ENCODE assay signal across 1 cellular context in genomic region chr11:32090774-32091370, GRCh38.
TF ChIP-seq lines count a peak whose summit lies in the region.

Gene RCN1 (plus strand): TSS chr11:32091074. CDS start chr11:32091197, 123 bp downstream.

TF ChIP-seq in GM12878, 131 proteins besides CTCF, POLR2A, EP300 and RAD21 (continued from another document and continues in another):
- TF ChIP-seq PRDM15 (CRISPR knock-in tag; IDR thresholded peaks at IDR 0.05) (no peak), ZNF217 (IDR thresholded peaks at IDR 0.05) (no peak), ATF3 (IDR thresholded peaks at IDR 0.05; ENCODE audit: borderline replicate concordance, extremely low read depth, low read depth, low read length) (no peak), CBX3 (IDR thresholded peaks at IDR 0.05; ENCODE audit: borderline replicate concordance, low read depth) (no peak), SMAD5 (IDR thresholded peaks at IDR 0.05; ENCODE audit: low read depth) (no peak), PBX3 (IDR thresholded peaks at IDR 0.05; ENCODE audit: insufficient replicate concordance, low read depth, low read length) (no peak), POU2F2 (IDR thresholded peaks at IDR 0.05; ENCODE audit: borderline replicate concordance, low read depth, low read length) (no peak; the same call in 2 of the 3 replicates), BCL11A (IDR thresholded peaks at IDR 0.05; ENCODE audit: low read depth, low read length) (no peak), WRNIP1 (IDR thresholded peaks at IDR 0.05; ENCODE audit: borderline replicate concordance, low read depth, low read length) (no peak), BRCA1 (IDR thresholded peaks at IDR 0.05; ENCODE audit: low read depth, low read length) (no peak), CBFB (IDR thresholded peaks at IDR 0.05; ENCODE audit: low read depth) (no peak), E2F4 (IDR thresholded peaks at IDR 0.05; ENCODE audit: low read depth, low read length) (no peak), TCF7 (IDR thresholded peaks at IDR 0.05; ENCODE audit: borderline replicate concordance) (no peak), BMI1 (IDR thresholded peaks at IDR 0.05; ENCODE audit: borderline replicate concordance) (no peak), IRF3 (IDR thresholded peaks at IDR 0.05) (no peak), RELA (IDR thresholded peaks at IDR 0.05; ENCODE audit: borderline replicate concordance, partially characterized antibody) (peak; percentile 31), HSF1 (IDR thresholded peaks at IDR 0.05; ENCODE audit: low read depth, low read length) (no peak), REST (IDR thresholded peaks at IDR 0.05; ENCODE audit: low read depth, low read length) (no peak), RUNX3 (IDR thresholded peaks at IDR 0.05; ENCODE audit: low read length) (no peak), GATAD2B (conservative IDR thresholded peaks at IDR 0.05; ENCODE audit: low read depth) (peak; percentile 92), ZBTB11 (CRISPR knock-in tag; IDR thresholded peaks at IDR 0.05) (no peak), ZBED1 (IDR thresholded peaks at IDR 0.05; ENCODE audit: borderline replicate concordance) (no peak), ZNF592 (IDR thresholded peaks at IDR 0.05) (no peak), RAD51 (IDR thresholded peaks at IDR 0.05) (no peak), CREB1 (IDR thresholded peaks at IDR 0.05; ENCODE audit: low read depth) (no peak), CREM (IDR thresholded peaks at IDR 0.05; ENCODE audit: low read depth) (no peak), LARP7 (IDR thresholded peaks at IDR 0.05) (peak; percentile 64), JUND (IDR thresholded peaks at IDR 0.05; ENCODE audit: low read depth, low read length) (no peak), NKRF (conservative IDR thresholded peaks at IDR 0.05) (0 out of 2 replicates have a peak, but pooled peaks have one; percentile 12), DPF2 (IDR thresholded peaks at IDR 0.05) (peak; percentile 72), NR2C1 (IDR thresholded peaks at IDR 0.05) (no peak), STAT3 (IDR thresholded peaks at IDR 0.05; ENCODE audit: low read depth, low read length) (no peak), KAT2A (conservative IDR thresholded peaks at IDR 0.05; ENCODE audit: control insufficient read depth, low read depth, low read length) (no peak), ZNF24 (IDR thresholded peaks at IDR 0.05) (0 out of 2 replicates have a peak, but pooled peaks have one; percentile 43), SIN3A (IDR thresholded peaks at IDR 0.05; ENCODE audit: low read depth, low read length) (no peak)
